ENCODE assay signal across 1 cellular context in genomic region chr14:99549684-99550083, GRCh38.
TF ChIP-seq lines count a peak whose summit lies in the region.

No MANE protein-coding gene starts in this region.

TF ChIP-seq in HepG2, 621 proteins besides CTCF, POLR2A, EP300 and RAD21 (continued from another document and continues in another):
- no peak for TF ChIP-seq FOXO4 (CRISPR knock-in tag; conservative IDR thresholded peaks at IDR 0.05)
- no peak for TF ChIP-seq HBP1 (CRISPR knock-in tag; IDR thresholded peaks at IDR 0.05; ENCODE audit: low read depth)
- TF ChIP-seq ZFP36L1 (CRISPR knock-in tag; IDR thresholded peaks at IDR 0.05): no peak
- TF ChIP-seq MLX (CRISPR knock-in tag; IDR thresholded peaks at IDR 0.05): no peak
- no peak for TF ChIP-seq SMYD3 (CRISPR knock-in tag; IDR thresholded peaks at IDR 0.05)
- TF ChIP-seq TEAD3 (CRISPR knock-in tag; optimal IDR thresholded peaks at IDR 0.05; ENCODE audit: borderline replicate concordance): peak; percentile 73
- no peak for TF ChIP-seq ZNF567 (CRISPR knock-in tag; IDR thresholded peaks at IDR 0.05; ENCODE audit: borderline replicate concordance)
- no peak for TF ChIP-seq NKX3-1 (CRISPR knock-in tag; IDR thresholded peaks at IDR 0.05)
- no peak for TF ChIP-seq ATF4 (CRISPR knock-in tag; IDR thresholded peaks at IDR 0.05)
- no peak for TF ChIP-seq KMT2B (CRISPR knock-in tag; IDR thresholded peaks at IDR 0.05)
- no peak for TF ChIP-seq ZNF558 (CRISPR knock-in tag; IDR thresholded peaks at IDR 0.05; ENCODE audit: borderline replicate concordance)
- no peak for TF ChIP-seq PCBP2 (optimal IDR thresholded peaks at IDR 0.05; ENCODE audit: low read depth, low read length, poor library complexity, severe bottlenecking)
- TF ChIP-seq PRMT3 (CRISPR knock-in tag; IDR thresholded peaks at IDR 0.05; ENCODE audit: borderline replicate concordance, low read depth): no peak
- no peak for TF ChIP-seq HES4 (CRISPR knock-in tag; IDR thresholded peaks at IDR 0.05; ENCODE audit: borderline replicate concordance)
- TF ChIP-seq MTF2 (CRISPR knock-in tag; IDR thresholded peaks at IDR 0.05; ENCODE audit: borderline replicate concordance): no peak
- no peak for TF ChIP-seq TIGD3 (CRISPR knock-in tag; IDR thresholded peaks at IDR 0.05; ENCODE audit: borderline replicate concordance)
- no peak for TF ChIP-seq DRAP1 (CRISPR knock-in tag; IDR thresholded peaks at IDR 0.05)
- no peak for TF ChIP-seq IRF1 (CRISPR knock-in tag; IDR thresholded peaks at IDR 0.05; ENCODE audit: low read depth)
- no peak for TF ChIP-seq ZNF777 (CRISPR knock-in tag; IDR thresholded peaks at IDR 0.05)
- TF ChIP-seq ZNF256 (CRISPR knock-in tag; conservative IDR thresholded peaks at IDR 0.05): no peak
- TF ChIP-seq KLF9 (CRISPR knock-in tag; IDR thresholded peaks at IDR 0.05; ENCODE audit: low read depth): no peak
- no peak for TF ChIP-seq PAX8 (CRISPR knock-in tag; IDR thresholded peaks at IDR 0.05; ENCODE audit: borderline replicate concordance)
- TF ChIP-seq ZZZ3 (CRISPR knock-in tag; IDR thresholded peaks at IDR 0.05; ENCODE audit: borderline replicate concordance): no peak
- no peak for TF ChIP-seq AKNA (CRISPR knock-in tag; IDR thresholded peaks at IDR 0.05; ENCODE audit: borderline replicate concordance)
- peak; percentile 42; the same call in 1 of the 2 replicates for TF ChIP-seq BCL6 (CRISPR knock-in tag; IDR thresholded peaks at IDR 0.05)
- 0 out of 2 replicates have a peak, but pooled peaks have one; percentile 23 for TF ChIP-seq AHDC1 (CRISPR knock-in tag; IDR thresholded peaks at IDR 0.05; ENCODE audit: borderline replicate concordance)
- TF ChIP-seq DMTF1 (CRISPR knock-in tag; IDR thresholded peaks at IDR 0.05): no peak
- TF ChIP-seq KDM2A (CRISPR knock-in tag; IDR thresholded peaks at IDR 0.05; ENCODE audit: borderline replicate concordance, low read depth): peak; percentile 35; the same call in 1 of the 2 replicates
- no peak for TF ChIP-seq CHD4 (IDR thresholded peaks at IDR 0.05; ENCODE audit: borderline replicate concordance, low read length)
- no peak for TF ChIP-seq TAF15 (IDR thresholded peaks at IDR 0.05; ENCODE audit: low read depth, low read length, poor library complexity, severe bottlenecking)
- TF ChIP-seq ZNF350 (CRISPR knock-in tag; IDR thresholded peaks at IDR 0.05; ENCODE audit: borderline replicate concordance, low read depth): no peak; the same call in 1 of the 2 replicates
